9 cellular contexts compared by ENCODE assay signal in genomic region chr3:24521306-24522154, GRCh38. TPM values are rescaled to one million over a fixed set of nuclear protein-coding genes. Genes with fewer than 3 reads are reported as not detected.
DNase-seq lines count a peak whose midpoint lies in the region; ATAC-seq and TF ChIP-seq lines count a peak whose summit lies in the region.
"Had no signal": no experiment of that assay in that cellular context is flagged by ENCODE, and none has a peak within 500 bp of the region (broad histone marks: within the 10 kb centered on the region; RNA-seq: fewer than 3 reads in every experiment).

No MANE protein-coding gene starts in this region.

- whole genome bisulfite sequencing in testis, 2 donors, result 1% methylated on average over 67 of the region's 86 CpGs; no CpG with 5 or more reads in 1 of the 2 donors

- peak; percentile 52 for ATAC-seq in GM19035 (IDR thresholded peaks at IDR 0.05; ENCODE audit: unreplicated experiment)
- ATAC-seq in GM18907 (IDR thresholded peaks at IDR 0.05; ENCODE audit: unreplicated experiment), result no peak

- peak overlapping the region; percentile 85 for H3K4me3 Mint-ChIP-seq in endothelial cell (ENCODE audit: unreplicated experiment)

- H3K4me3 ChIP-seq in testis, result peak overlapping the region; percentile 63 to 69

- no peak for TF ChIP-seq CTCF in endothelial cell (IDR thresholded peaks at IDR 0.05; ENCODE audit: unreplicated experiment)
- TF ChIP-seq CTCF in testis (IDR thresholded peaks at IDR 0.05), result no peak

- H3K27ac Mint-ChIP-seq in endothelial cell (ENCODE audit: unreplicated experiment), result no peak overlapping the region

- H3K27ac ChIP-seq in testis, result peak overlapping the region in 1 of 2 donors; percentile 66

- H3K9me3 ChIP-seq in testis, result no peaks in the 10 kb centered on the region

- H3K4me1 Mint-ChIP-seq in endothelial cell (ENCODE audit: unreplicated experiment), result peaks cover 20% of the 10 kb centered on the region

- H3K36me3 Mint-ChIP-seq in endothelial cell (ENCODE audit: low read depth, unreplicated experiment), result no peaks in the 10 kb centered on the region

- H3K27me3 Mint-ChIP-seq in endothelial cell (ENCODE audit: unreplicated experiment), result peaks cover 10% of the 10 kb centered on the region

- no peaks in the 10 kb centered on the region for H3K9me3 Mint-ChIP-seq in endothelial cell (ENCODE audit: unreplicated experiment)

- intact Hi-C loops in testis (cut with DNase I; ENCODE audit: low total_unique reads), result no loop called here

- H3K27me3 ChIP-seq in testis, result no peaks in the 10 kb centered on the region

- no peaks in the 10 kb centered on the region for H3K36me3 ChIP-seq in testis (ENCODE audit: low read depth, missing control alignments)

- no peak for TF ChIP-seq POLR2A in testis (IDR thresholded peaks at IDR 0.05)

- DNase-seq in NCI-H510A treated with DMSO at 0.1 percent for 48 hours (lab: John Stamatoyannopoulos, UW), result peak; percentile 8
- peak; percentile 56 for DNase-seq in endothelial cell (ENCODE audit: low spot score)
- peak; percentile 43 for DNase-seq in lung microvascular endothelial cell (ENCODE audit: low read depth in 2 of 2)
- DNase-seq in testis, result peak; percentile 52
- no peak for DNase-seq in dedifferentiated amniotic fluid mesenchymal stem cell (ENCODE audit: extremely low spot score)
- no peak for DNase-seq in activated CD4-positive, alpha-beta T cell treated with anti-CD3 and anti-CD28 coated beads for 1 hour

- peaks cover 2% of the 10 kb centered on the region for H3K4me1 ChIP-seq in testis

RNA-seq across cellular contexts. Expression of gene THRB, which starts 26.9 kb away (rescaled TPM):
- total RNA-seq in endothelial cell (ENCODE audit: unreplicated experiment), result 0.38 TPM
- under 0.01 TPM in 2 replicates for total RNA-seq in lung microvascular endothelial cell
- 1 to 10 TPM; 1.3 to 1.4 TPM for total RNA-seq in testis
- 2.0 TPM for polyA plus RNA-seq in testis (ENCODE audit: insufficient read depth, low read depth, low replicate concordance)
- total RNA-seq: T-helper 1 cell treated with Interleukin-12 subunit alpha and Interleukin-12 subunit beta and Interleukin-4 antibody, amounts not matched to agents 30 ng/mL and 1 ng/mL, for 36 hours had no signal

Comparison
In these comparisons a context has a peak if more than half of its experiments do, and no peak if none do; other contexts are left out.
1. DNase-seq: peak in NCI-H510A treated with DMSO at 0.1 percent for 48 hours (single experiment), endothelial cell (single experiment), lung microvascular endothelial cell (2 of 2) and testis (single experiment); none in dedifferentiated amniotic fluid mesenchymal stem cell (single experiment) and activated CD4-positive, alpha-beta T cell treated with anti-CD3 and anti-CD28 coated beads for 1 hour (single experiment).